ENCODE assay signal across 1 cellular context in the genomic region with DNA sequence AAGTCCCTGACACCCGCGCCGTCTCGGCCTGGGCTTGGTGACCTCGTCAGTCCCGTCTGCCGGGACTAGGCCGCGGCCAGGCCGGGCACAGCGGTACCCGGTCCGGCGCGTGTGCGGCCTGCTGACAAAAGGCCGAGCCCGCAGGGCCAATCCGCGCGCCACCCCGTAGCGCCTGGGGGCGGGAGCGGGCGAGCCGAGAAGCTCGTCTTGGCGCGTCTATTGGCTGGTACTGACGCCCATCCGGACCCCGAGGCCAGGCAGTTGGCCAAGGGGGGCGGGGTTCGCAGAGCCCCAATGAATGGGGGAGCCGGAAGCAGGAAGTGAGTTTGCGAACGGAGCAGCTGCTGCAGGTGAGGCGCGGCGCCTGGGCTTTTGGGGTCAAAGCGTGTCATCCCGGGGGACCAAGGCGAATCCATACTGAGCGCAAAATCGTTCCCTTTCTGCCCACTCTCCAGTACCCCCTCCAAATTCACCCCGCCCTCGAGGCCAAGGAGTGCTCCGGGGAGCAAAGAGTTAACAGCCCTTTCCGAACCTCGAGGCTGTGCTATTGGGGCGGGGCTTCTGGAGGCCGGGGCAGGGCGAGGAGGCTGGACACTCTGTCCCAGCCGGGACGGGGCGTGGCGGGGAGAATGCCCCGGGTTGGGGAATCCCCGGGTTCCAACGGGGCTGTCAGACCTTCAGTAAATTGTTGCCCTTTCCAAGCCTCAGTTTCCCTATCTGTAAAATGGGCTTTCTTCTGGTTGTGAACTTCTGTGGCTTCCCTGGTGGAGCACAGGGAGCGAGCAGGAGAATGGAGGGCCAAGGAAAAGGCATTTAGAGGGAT.
TF ChIP-seq lines count a peak whose summit lies in the region.

A gene with protein sequence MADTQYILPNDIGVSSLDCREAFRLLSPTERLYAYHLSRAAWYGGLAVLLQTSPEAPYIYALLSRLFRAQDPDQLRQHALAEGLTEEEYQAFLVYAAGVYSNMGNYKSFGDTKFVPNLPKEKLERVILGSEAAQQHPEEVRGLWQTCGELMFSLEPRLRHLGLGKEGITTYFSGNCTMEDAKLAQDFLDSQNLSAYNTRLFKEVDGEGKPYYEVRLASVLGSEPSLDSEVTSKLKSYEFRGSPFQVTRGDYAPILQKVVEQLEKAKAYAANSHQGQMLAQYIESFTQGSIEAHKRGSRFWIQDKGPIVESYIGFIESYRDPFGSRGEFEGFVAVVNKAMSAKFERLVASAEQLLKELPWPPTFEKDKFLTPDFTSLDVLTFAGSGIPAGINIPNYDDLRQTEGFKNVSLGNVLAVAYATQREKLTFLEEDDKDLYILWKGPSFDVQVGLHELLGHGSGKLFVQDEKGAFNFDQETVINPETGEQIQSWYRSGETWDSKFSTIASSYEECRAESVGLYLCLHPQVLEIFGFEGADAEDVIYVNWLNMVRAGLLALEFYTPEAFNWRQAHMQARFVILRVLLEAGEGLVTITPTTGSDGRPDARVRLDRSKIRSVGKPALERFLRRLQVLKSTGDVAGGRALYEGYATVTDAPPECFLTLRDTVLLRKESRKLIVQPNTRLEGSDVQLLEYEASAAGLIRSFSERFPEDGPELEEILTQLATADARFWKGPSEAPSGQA (plus strand): TSS at position 319 of the 823 bp plus-strand sequence. CDS start 1,767 bp downstream, outside the sequence.

TF ChIP-seq in HepG2, 621 proteins besides CTCF, POLR2A, EP300 and RAD21 (continued from another document and continues in another):
- TF ChIP-seq, protein P1, sequence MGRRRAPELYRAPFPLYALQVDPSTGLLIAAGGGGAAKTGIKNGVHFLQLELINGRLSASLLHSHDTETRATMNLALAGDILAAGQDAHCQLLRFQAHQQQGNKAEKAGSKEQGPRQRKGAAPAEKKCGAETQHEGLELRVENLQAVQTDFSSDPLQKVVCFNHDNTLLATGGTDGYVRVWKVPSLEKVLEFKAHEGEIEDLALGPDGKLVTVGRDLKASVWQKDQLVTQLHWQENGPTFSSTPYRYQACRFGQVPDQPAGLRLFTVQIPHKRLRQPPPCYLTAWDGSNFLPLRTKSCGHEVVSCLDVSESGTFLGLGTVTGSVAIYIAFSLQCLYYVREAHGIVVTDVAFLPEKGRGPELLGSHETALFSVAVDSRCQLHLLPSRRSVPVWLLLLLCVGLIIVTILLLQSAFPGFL (CRISPR knock-in tag; IDR thresholded peaks at IDR 0.05), result no peak
- TF ChIP-seq TMF1 (CRISPR knock-in tag; IDR thresholded peaks at IDR 0.05; ENCODE audit: low read depth) (peak; percentile 91), NFIB (CRISPR knock-in tag; IDR thresholded peaks at IDR 0.05; ENCODE audit: borderline replicate concordance) (0 out of 2 replicates have a peak, but pooled peaks have one; percentile 48), MED13 (CRISPR knock-in tag; IDR thresholded peaks at IDR 0.05) (no peak), ZFP37 (CRISPR knock-in tag; IDR thresholded peaks at IDR 0.05; ENCODE audit: borderline replicate concordance) (no peak), ZNF709 (CRISPR knock-in tag; IDR thresholded peaks at IDR 0.05) (peak; percentile 56; the same call in 1 of the 2 replicates), TBX2 (CRISPR knock-in tag; IDR thresholded peaks at IDR 0.05; ENCODE audit: borderline replicate concordance) (peak; percentile 45; the same call in 1 of the 2 replicates), SCMH1 (CRISPR knock-in tag; IDR thresholded peaks at IDR 0.05; ENCODE audit: borderline replicate concordance) (no peak), SRSF4 (IDR thresholded peaks at IDR 0.05; ENCODE audit: low read depth, low read length, poor library complexity, severe bottlenecking) (no peak), FOXA1 (IDR thresholded peaks at IDR 0.05) (no peak), FOXA1 (CRISPR knock-in tag; IDR thresholded peaks at IDR 0.05) (peak; percentile 49; the same call in 1 of the 2 replicates), ATM (IDR thresholded peaks at IDR 0.05; ENCODE audit: borderline replicate concordance) (no peak), SRY (CRISPR knock-in tag; IDR thresholded peaks at IDR 0.05) (peak; percentile 87; the same call in 1 of the 2 replicates), ZNF205 (CRISPR knock-in tag; IDR thresholded peaks at IDR 0.05) (peak; percentile 65), ZNF644 (CRISPR knock-in tag; IDR thresholded peaks at IDR 0.05; ENCODE audit: low read depth) (no peak), MAZ (IDR thresholded peaks at IDR 0.05; ENCODE audit: borderline replicate concordance, low read depth, low read length) (no peak), MAZ (CRISPR knock-in tag; IDR thresholded peaks at IDR 0.05; ENCODE audit: low read depth) (peak; percentile 61; the same call in 1 of the 2 replicates), PITX1 (CRISPR knock-in tag; IDR thresholded peaks at IDR 0.05) (peak; percentile 27; the same call in 1 of the 2 replicates), GTF2F1 (IDR thresholded peaks at IDR 0.05; ENCODE audit: low read length) (no peak), ZNF792 (CRISPR knock-in tag; IDR thresholded peaks at IDR 0.05) (peak; percentile 45; the same call in 1 of the 2 replicates), ISL2 (CRISPR knock-in tag; IDR thresholded peaks at IDR 0.05) (no peak; the same call in 1 of the 2 replicates), ZNF33B (CRISPR knock-in tag; IDR thresholded peaks at IDR 0.05) (no peak), SIX1 (CRISPR knock-in tag; IDR thresholded peaks at IDR 0.05; ENCODE audit: borderline replicate concordance) (no peak), ZNF124 (CRISPR knock-in tag; IDR thresholded peaks at IDR 0.05) (no peak; the same call in 1 of the 2 replicates), ZNF614 (CRISPR knock-in tag; IDR thresholded peaks at IDR 0.05; ENCODE audit: borderline replicate concordance) (peak; percentile 35; the same call in 1 of the 2 replicates), ZNF713 (CRISPR knock-in tag; IDR thresholded peaks at IDR 0.05) (no peak), ZNF143 (CRISPR knock-in tag; IDR thresholded peaks at IDR 0.05) (no peak), ZNF33A (CRISPR knock-in tag; IDR thresholded peaks at IDR 0.05; ENCODE audit: borderline replicate concordance) (no peak), ZSCAN21 (CRISPR knock-in tag; IDR thresholded peaks at IDR 0.05; ENCODE audit: borderline replicate concordance) (peak; percentile 58; the same call in 1 of the 2 replicates), ELF4 (CRISPR knock-in tag; IDR thresholded peaks at IDR 0.05; ENCODE audit: borderline replicate concordance) (peak; percentile 93; the same call in 1 of the 2 replicates), GFI1 (CRISPR knock-in tag; IDR thresholded peaks at IDR 0.05; ENCODE audit: borderline replicate concordance) (peak; percentile 52; the same call in 1 of the 2 replicates), ZNF460 (CRISPR knock-in tag; IDR thresholded peaks at IDR 0.05; ENCODE audit: borderline replicate concordance) (no peak), FOXJ3 (CRISPR knock-in tag; IDR thresholded peaks at IDR 0.05; ENCODE audit: borderline replicate concordance) (no peak), PRPF4 (IDR thresholded peaks at IDR 0.05; ENCODE audit: low read depth, low read length, poor library complexity, severe bottlenecking) (no peak), FOSL1 (CRISPR knock-in tag; IDR thresholded peaks at IDR 0.05; ENCODE audit: borderline replicate concordance) (no peak), PHF21A (CRISPR knock-in tag; IDR thresholded peaks at IDR 0.05) (peak; percentile 79), PAF1 (CRISPR knock-in tag; IDR thresholded peaks at IDR 0.05) (no peak), ZSCAN30 (CRISPR knock-in tag; IDR thresholded peaks at IDR 0.05) (0 out of 2 replicates have a peak, but pooled peaks have one; percentile 68), ZKSCAN1 (IDR thresholded peaks at IDR 0.05; ENCODE audit: low read length) (no peak), ZNF605 (CRISPR knock-in tag; IDR thresholded peaks at IDR 0.05) (peak; percentile 94)
- TF ChIP-seq, protein P2, sequence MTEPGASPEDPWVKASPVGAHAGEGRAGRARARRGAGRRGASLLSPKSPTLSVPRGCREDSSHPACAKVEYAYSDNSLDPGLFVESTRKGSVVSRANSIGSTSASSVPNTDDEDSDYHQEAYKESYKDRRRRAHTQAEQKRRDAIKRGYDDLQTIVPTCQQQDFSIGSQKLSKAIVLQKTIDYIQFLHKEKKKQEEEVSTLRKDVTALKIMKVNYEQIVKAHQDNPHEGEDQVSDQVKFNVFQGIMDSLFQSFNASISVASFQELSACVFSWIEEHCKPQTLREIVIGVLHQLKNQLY (CRISPR knock-in tag; IDR thresholded peaks at IDR 0.05), result no peak
- TF ChIP-seq, protein P3, sequence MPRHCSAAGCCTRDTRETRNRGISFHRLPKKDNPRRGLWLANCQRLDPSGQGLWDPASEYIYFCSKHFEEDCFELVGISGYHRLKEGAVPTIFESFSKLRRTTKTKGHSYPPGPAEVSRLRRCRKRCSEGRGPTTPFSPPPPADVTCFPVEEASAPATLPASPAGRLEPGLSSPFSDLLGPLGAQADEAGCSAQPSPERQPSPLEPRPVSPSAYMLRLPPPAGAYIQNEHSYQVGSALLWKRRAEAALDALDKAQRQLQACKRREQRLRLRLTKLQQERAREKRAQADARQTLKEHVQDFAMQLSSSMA (CRISPR knock-in tag; IDR thresholded peaks at IDR 0.05), result peak; percentile 62; the same call in 1 of the 2 replicates
- TF ChIP-seq, protein P4, sequence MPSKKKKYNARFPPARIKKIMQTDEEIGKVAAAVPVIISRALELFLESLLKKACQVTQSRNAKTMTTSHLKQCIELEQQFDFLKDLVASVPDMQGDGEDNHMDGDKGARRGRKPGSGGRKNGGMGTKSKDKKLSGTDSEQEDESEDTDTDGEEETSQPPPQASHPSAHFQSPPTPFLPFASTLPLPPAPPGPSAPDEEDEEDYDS (CRISPR knock-in tag; IDR thresholded peaks at IDR 0.05), result peak; percentile 94
- TF ChIP-seq, protein P5, sequence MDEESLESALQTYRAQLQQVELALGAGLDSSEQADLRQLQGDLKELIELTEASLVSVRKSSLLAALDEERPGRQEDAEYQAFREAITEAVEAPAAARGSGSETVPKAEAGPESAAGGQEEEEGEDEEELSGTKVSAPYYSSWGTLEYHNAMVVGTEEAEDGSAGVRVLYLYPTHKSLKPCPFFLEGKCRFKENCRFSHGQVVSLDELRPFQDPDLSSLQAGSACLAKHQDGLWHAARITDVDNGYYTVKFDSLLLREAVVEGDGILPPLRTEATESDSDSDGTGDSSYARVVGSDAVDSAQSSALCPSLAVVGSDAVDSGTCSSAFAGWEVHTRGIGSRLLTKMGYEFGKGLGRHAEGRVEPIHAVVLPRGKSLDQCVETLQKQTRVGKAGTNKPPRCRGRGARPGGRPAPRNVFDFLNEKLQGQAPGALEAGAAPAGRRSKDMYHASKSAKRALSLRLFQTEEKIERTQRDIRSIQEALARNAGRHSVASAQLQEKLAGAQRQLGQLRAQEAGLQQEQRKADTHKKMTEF (CRISPR knock-in tag; IDR thresholded peaks at IDR 0.05), result peak; percentile 94
- TF ChIP-seq, protein P6, sequence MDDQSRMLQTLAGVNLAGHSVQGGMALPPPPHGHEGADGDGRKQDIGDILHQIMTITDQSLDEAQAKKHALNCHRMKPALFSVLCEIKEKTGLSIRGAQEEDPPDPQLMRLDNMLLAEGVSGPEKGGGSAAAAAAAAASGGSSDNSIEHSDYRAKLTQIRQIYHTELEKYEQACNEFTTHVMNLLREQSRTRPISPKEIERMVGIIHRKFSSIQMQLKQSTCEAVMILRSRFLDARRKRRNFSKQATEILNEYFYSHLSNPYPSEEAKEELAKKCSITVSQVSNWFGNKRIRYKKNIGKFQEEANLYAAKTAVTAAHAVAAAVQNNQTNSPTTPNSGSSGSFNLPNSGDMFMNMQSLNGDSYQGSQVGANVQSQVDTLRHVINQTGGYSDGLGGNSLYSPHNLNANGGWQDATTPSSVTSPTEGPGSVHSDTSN (CRISPR knock-in tag; IDR thresholded peaks at IDR 0.05; ENCODE audit: borderline replicate concordance), result peak; percentile 41; the same call in 1 of the 2 replicates
- TF ChIP-seq, protein P7, sequence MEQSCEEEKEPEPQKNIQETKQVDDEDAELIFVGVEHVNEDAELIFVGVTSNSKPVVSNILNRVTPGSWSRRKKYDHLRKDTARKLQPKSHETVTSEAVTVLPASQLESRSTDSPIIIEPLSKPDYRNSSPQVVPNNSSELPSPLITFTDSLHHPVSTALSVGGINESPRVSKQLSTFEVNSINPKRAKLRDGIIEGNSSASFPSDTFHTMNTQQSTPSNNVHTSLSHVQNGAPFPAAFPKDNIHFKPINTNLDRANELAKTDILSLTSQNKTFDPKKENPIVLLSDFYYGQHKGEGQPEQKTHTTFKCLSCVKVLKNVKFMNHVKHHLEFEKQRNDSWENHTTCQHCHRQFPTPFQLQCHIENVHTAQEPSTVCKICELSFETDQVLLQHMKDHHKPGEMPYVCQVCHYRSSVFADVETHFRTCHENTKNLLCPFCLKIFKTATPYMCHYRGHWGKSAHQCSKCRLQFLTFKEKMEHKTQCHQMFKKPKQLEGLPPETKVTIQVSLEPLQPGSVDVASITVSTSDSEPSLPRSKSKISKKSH (CRISPR knock-in tag; IDR thresholded peaks at IDR 0.05; ENCODE audit: borderline replicate concordance), result no peak; the same call in 1 of the 2 replicates
- TF ChIP-seq, protein P8, sequence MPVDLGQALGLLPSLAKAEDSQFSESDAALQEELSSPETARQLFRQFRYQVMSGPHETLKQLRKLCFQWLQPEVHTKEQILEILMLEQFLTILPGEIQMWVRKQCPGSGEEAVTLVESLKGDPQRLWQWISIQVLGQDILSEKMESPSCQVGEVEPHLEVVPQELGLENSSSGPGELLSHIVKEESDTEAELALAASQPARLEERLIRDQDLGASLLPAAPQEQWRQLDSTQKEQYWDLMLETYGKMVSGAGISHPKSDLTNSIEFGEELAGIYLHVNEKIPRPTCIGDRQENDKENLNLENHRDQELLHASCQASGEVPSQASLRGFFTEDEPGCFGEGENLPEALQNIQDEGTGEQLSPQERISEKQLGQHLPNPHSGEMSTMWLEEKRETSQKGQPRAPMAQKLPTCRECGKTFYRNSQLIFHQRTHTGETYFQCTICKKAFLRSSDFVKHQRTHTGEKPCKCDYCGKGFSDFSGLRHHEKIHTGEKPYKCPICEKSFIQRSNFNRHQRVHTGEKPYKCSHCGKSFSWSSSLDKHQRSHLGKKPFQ (CRISPR knock-in tag; IDR thresholded peaks at IDR 0.05; ENCODE audit: insufficient replicate concordance), result peak; percentile 86
- TF ChIP-seq, protein P9, sequence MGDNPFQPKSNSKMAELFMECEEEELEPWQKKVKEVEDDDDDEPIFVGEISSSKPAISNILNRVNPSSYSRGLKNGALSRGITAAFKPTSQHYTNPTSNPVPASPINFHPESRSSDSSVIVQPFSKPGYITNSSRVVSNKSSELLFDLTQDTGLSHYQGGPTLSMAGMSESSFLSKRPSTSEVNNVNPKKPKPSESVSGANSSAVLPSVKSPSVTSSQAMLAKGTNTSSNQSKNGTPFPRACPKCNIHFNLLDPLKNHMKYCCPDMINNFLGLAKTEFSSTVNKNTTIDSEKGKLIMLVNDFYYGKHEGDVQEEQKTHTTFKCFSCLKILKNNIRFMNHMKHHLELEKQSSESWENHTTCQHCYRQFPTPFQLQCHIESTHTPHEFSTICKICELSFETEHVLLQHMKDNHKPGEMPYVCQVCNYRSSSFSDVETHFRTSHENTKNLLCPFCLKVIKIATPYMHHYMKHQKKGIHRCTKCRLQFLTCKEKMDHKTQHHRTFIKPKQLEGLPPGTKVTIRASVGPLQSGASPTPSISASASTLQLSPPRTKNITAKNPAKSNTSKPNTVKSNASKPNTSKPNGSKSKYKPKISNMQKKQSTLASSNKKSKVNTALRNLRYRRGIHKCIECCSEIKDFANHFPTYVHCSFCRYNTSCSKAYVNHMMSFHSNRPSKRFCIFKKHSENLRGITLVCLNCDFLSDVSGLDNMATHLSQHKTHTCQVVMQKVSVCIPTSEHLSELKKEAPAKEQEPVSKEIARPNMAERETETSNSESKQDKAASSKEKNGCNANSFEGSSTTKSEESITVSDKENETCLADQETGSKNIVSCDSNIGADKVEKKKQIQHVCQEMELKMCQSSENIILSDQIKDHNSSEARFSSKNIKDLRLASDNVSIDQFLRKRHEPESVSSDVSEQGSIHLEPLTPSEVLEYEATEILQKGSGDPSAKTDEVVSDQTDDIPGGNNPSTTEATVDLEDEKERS (CRISPR knock-in tag; IDR thresholded peaks at IDR 0.05), result no peak; the same call in 1 of the 2 replicates
